1 cellular context compared by ENCODE assay signal in genomic region chr5:181173420-181174342, GRCh38.
A peak's percentile ranks its signal among the peaks of the same experiment; 100 is the strongest.
TF ChIP-seq lines count a peak whose summit lies in the region.

No MANE protein-coding gene starts in this region.

TF ChIP-seq in HEK293, 187 proteins besides CTCF, POLR2A, EP300 and RAD21 (continued from another document and continues in another):
- TF ChIP-seq, protein P1, sequence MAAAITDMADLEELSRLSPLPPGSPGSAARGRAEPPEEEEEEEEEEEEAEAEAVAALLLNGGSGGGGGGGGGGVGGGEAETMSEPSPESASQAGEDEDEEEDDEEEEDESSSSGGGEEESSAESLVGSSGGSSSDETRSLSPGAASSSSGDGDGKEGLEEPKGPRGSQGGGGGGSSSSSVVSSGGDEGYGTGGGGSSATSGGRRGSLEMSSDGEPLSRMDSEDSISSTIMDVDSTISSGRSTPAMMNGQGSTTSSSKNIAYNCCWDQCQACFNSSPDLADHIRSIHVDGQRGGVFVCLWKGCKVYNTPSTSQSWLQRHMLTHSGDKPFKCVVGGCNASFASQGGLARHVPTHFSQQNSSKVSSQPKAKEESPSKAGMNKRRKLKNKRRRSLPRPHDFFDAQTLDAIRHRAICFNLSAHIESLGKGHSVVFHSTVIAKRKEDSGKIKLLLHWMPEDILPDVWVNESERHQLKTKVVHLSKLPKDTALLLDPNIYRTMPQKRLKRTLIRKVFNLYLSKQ (tag by site-specific recombination; IDR thresholded peaks at IDR 0.05; ENCODE audit: borderline replicate concordance): no peak
- TF ChIP-seq, protein P2, sequence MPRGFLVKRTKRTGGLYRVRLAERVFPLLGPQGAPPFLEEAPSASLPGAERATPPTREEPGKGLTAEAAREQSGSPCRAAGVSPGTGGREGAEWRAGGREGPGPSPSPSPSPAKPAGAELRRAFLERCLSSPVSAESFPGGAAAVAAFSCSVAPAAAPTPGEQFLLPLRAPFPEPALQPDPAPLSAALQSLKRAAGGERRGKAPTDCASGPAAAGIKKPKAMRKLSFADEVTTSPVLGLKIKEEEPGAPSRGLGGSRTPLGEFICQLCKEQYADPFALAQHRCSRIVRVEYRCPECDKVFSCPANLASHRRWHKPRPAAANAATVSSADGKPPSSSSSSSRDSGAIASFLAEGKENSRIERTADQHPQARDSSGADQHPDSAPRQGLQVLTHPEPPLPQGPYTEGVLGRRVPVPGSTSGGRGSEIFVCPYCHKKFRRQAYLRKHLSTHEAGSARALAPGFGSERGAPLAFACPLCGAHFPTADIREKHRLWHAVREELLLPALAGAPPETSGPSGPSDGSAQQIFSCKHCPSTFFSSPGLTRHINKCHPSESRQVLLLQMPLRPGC (tag by site-specific recombination; IDR thresholded peaks at IDR 0.05): peak; percentile 82
- TF ChIP-seq ZNF211 (tag by site-specific recombination; IDR thresholded peaks at IDR 0.05; ENCODE audit: low read depth): no peak
- TF ChIP-seq HOXC10 (CRISPR knock-in tag; IDR thresholded peaks at IDR 0.05): no peak
- no peak for TF ChIP-seq ZFHX2 (tag by site-specific recombination; conservative IDR thresholded peaks at IDR 0.05)
- TF ChIP-seq ZNF791 (tag by site-specific recombination; IDR thresholded peaks at IDR 0.05): no peak
- TF ChIP-seq, protein P3, sequence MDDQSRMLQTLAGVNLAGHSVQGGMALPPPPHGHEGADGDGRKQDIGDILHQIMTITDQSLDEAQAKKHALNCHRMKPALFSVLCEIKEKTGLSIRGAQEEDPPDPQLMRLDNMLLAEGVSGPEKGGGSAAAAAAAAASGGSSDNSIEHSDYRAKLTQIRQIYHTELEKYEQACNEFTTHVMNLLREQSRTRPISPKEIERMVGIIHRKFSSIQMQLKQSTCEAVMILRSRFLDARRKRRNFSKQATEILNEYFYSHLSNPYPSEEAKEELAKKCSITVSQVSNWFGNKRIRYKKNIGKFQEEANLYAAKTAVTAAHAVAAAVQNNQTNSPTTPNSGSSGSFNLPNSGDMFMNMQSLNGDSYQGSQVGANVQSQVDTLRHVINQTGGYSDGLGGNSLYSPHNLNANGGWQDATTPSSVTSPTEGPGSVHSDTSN (CRISPR knock-in tag; IDR thresholded peaks at IDR 0.05): no peak
- peak; percentile 94 for TF ChIP-seq ZBTB20 (tag by site-specific recombination; IDR thresholded peaks at IDR 0.05)
- peak; percentile 80 for TF ChIP-seq ZBTB48 (tag by site-specific recombination; IDR thresholded peaks at IDR 0.05)
- TF ChIP-seq, protein P4, sequence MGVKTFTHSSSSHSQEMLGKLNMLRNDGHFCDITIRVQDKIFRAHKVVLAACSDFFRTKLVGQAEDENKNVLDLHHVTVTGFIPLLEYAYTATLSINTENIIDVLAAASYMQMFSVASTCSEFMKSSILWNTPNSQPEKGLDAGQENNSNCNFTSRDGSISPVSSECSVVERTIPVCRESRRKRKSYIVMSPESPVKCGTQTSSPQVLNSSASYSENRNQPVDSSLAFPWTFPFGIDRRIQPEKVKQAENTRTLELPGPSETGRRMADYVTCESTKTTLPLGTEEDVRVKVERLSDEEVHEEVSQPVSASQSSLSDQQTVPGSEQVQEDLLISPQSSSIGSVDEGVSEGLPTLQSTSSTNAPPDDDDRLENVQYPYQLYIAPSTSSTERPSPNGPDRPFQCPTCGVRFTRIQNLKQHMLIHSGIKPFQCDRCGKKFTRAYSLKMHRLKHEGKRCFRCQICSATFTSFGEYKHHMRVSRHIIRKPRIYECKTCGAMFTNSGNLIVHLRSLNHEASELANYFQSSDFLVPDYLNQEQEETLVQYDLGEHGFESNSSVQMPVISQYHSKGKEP (tag by site-specific recombination; IDR thresholded peaks at IDR 0.05): peak; percentile 93
- no peak for TF ChIP-seq ZNF48 (tag by site-specific recombination; IDR thresholded peaks at IDR 0.05)
- TF ChIP-seq ZFP37 (tag by site-specific recombination; IDR thresholded peaks at IDR 0.05): peak; percentile 93
- TF ChIP-seq KLF16 (tag by site-specific recombination; IDR thresholded peaks at IDR 0.05): 0 out of 2 replicates have a peak, but pooled peaks have one; percentile 41
- TF ChIP-seq, protein P5, sequence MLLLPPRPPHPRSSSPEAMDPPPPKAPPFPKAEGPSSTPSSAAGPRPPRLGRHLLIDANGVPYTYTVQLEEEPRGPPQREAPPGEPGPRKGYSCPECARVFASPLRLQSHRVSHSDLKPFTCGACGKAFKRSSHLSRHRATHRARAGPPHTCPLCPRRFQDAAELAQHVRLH (tag by site-specific recombination; IDR thresholded peaks at IDR 0.05): peak; percentile 94
- TF ChIP-seq, protein P6, sequence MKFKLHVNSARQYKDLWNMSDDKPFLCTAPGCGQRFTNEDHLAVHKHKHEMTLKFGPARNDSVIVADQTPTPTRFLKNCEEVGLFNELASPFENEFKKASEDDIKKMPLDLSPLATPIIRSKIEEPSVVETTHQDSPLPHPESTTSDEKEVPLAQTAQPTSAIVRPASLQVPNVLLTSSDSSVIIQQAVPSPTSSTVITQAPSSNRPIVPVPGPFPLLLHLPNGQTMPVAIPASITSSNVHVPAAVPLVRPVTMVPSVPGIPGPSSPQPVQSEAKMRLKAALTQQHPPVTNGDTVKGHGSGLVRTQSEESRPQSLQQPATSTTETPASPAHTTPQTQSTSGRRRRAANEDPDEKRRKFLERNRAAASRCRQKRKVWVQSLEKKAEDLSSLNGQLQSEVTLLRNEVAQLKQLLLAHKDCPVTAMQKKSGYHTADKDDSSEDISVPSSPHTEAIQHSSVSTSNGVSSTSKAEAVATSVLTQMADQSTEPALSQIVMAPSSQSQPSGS (tag by site-specific recombination; IDR thresholded peaks at IDR 0.05; ENCODE audit: low read depth): no peak
- TF ChIP-seq, protein P7, sequence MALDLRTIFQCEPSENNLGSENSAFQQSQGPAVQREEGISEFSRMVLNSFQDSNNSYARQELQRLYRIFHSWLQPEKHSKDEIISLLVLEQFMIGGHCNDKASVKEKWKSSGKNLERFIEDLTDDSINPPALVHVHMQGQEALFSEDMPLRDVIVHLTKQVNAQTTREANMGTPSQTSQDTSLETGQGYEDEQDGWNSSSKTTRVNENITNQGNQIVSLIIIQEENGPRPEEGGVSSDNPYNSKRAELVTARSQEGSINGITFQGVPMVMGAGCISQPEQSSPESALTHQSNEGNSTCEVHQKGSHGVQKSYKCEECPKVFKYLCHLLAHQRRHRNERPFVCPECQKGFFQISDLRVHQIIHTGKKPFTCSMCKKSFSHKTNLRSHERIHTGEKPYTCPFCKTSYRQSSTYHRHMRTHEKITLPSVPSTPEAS (tag by site-specific recombination; IDR thresholded peaks at IDR 0.05): peak; percentile 28; the same call in 1 of the 2 replicates
- peak; percentile 16; the same call in 1 of the 2 replicates for TF ChIP-seq ZNF624 (tag by site-specific recombination; IDR thresholded peaks at IDR 0.05)
- peak; percentile 86 for TF ChIP-seq ZNF558 (tag by site-specific recombination; IDR thresholded peaks at IDR 0.05)
- no peak for TF ChIP-seq SALL2 (tag by site-specific recombination; IDR thresholded peaks at IDR 0.05; ENCODE audit: borderline replicate concordance)
- TF ChIP-seq HOXA7 (CRISPR knock-in tag; IDR thresholded peaks at IDR 0.05; ENCODE audit: borderline replicate concordance): no peak
- TF ChIP-seq ZNF654 (tag by site-specific recombination; IDR thresholded peaks at IDR 0.05; ENCODE audit: low read depth): no peak
- TF ChIP-seq KLF9 (tag by site-specific recombination; IDR thresholded peaks at IDR 0.05; ENCODE audit: low read depth): peak; percentile 34; the same call in 1 of the 2 replicates
- TF ChIP-seq, protein P8, sequence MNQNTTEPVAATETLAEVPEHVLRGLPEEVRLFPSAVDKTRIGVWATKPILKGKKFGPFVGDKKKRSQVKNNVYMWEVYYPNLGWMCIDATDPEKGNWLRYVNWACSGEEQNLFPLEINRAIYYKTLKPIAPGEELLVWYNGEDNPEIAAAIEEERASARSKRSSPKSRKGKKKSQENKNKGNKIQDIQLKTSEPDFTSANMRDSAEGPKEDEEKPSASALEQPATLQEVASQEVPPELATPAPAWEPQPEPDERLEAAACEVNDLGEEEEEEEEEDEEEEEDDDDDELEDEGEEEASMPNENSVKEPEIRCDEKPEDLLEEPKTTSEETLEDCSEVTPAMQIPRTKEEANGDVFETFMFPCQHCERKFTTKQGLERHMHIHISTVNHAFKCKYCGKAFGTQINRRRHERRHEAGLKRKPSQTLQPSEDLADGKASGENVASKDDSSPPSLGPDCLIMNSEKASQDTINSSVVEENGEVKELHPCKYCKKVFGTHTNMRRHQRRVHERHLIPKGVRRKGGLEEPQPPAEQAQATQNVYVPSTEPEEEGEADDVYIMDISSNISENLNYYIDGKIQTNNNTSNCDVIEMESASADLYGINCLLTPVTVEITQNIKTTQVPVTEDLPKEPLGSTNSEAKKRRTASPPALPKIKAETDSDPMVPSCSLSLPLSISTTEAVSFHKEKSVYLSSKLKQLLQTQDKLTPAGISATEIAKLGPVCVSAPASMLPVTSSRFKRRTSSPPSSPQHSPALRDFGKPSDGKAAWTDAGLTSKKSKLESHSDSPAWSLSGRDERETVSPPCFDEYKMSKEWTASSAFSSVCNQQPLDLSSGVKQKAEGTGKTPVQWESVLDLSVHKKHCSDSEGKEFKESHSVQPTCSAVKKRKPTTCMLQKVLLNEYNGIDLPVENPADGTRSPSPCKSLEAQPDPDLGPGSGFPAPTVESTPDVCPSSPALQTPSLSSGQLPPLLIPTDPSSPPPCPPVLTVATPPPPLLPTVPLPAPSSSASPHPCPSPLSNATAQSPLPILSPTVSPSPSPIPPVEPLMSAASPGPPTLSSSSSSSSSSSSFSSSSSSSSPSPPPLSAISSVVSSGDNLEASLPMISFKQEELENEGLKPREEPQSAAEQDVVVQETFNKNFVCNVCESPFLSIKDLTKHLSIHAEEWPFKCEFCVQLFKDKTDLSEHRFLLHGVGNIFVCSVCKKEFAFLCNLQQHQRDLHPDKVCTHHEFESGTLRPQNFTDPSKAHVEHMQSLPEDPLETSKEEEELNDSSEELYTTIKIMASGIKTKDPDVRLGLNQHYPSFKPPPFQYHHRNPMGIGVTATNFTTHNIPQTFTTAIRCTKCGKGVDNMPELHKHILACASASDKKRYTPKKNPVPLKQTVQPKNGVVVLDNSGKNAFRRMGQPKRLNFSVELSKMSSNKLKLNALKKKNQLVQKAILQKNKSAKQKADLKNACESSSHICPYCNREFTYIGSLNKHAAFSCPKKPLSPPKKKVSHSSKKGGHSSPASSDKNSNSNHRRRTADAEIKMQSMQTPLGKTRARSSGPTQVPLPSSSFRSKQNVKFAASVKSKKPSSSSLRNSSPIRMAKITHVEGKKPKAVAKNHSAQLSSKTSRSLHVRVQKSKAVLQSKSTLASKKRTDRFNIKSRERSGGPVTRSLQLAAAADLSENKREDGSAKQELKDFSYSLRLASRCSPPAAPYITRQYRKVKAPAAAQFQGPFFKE (tag by site-specific recombination; IDR thresholded peaks at IDR 0.05; ENCODE audit: borderline replicate concordance): no peak
- no peak for TF ChIP-seq ZNF521 (tag by site-specific recombination; IDR thresholded peaks at IDR 0.05)
- peak; percentile 93 for TF ChIP-seq KLF17 (tag by site-specific recombination; IDR thresholded peaks at IDR 0.05)
- TF ChIP-seq TRIM28 (IDR thresholded peaks at IDR 0.05; ENCODE audit: borderline replicate concordance, low read length): peak; percentile 80; the same call in 1 of the 2 replicates
- peak; percentile 49 for TF ChIP-seq ZNF843 (tag by site-specific recombination; IDR thresholded peaks at IDR 0.05)
- peak; percentile 86 for TF ChIP-seq KLF10 (tag by site-specific recombination; IDR thresholded peaks at IDR 0.05)
- peak; percentile 39; the same call in 1 of the 2 replicates for TF ChIP-seq ZNF777 (tag by site-specific recombination; IDR thresholded peaks at IDR 0.05; ENCODE audit: borderline replicate concordance)
- peak; percentile 95 for TF ChIP-seq ZSCAN30 (tag by site-specific recombination; IDR thresholded peaks at IDR 0.05)
- no peak for TF ChIP-seq ZNF157 (tag by site-specific recombination; IDR thresholded peaks at IDR 0.05)
- TF ChIP-seq KLF8 (tag by site-specific recombination; IDR thresholded peaks at IDR 0.05): peak; percentile 87
- no peak; the same call in 1 of the 2 replicates for TF ChIP-seq OSR2 (tag by site-specific recombination; IDR thresholded peaks at IDR 0.05)
- no peak for TF ChIP-seq ZNF280C (tag by site-specific recombination; IDR thresholded peaks at IDR 0.05)
- TF ChIP-seq ZNF311 (tag by site-specific recombination; IDR thresholded peaks at IDR 0.05; ENCODE audit: borderline replicate concordance): no peak
- TF ChIP-seq ZNF600 (tag by site-specific recombination; IDR thresholded peaks at IDR 0.05): peak; percentile 100
